ENCODE assay signal across 1 cellular context in genomic region chr4:25633541-25633940, GRCh38.
TF ChIP-seq lines count a peak whose summit lies in the region.

No MANE protein-coding gene starts in this region.

TF ChIP-seq in IMR-90, 13 proteins besides CTCF, POLR2A, EP300 and RAD21:
- TF ChIP-seq MXI1 (IDR thresholded peaks at IDR 0.05; ENCODE audit: borderline replicate concordance, low read depth, low read length) (no peak), SMC3 (IDR thresholded peaks at IDR 0.05; ENCODE audit: low read depth, low read length) (no peak), FOS (IDR thresholded peaks at IDR 0.05; ENCODE audit: low read depth, low read length) (no peak), RCOR1 (IDR thresholded peaks at IDR 0.05; ENCODE audit: insufficient replicate concordance, low read length) (no peak), MAFK (IDR thresholded peaks at IDR 0.05; ENCODE audit: low read depth, low read length) (no peak), MAZ (IDR thresholded peaks at IDR 0.05; ENCODE audit: borderline replicate concordance, low read depth, low read length) (no peak), RFX5 (IDR thresholded peaks at IDR 0.05; ENCODE audit: low read depth, low read length) (no peak), CHD1 (IDR thresholded peaks at IDR 0.05; ENCODE audit: low read depth, low read length) (no peak), BHLHE40 (IDR thresholded peaks at IDR 0.05; ENCODE audit: low read depth, low read length) (no peak), CEBPB (IDR thresholded peaks at IDR 0.05; ENCODE audit: low read depth, low read length) (no peak), NFE2L2 (IDR thresholded peaks at IDR 0.05; ENCODE audit: low read depth, low read length) (no peak)
- TF ChIP-seq, protein P1, sequence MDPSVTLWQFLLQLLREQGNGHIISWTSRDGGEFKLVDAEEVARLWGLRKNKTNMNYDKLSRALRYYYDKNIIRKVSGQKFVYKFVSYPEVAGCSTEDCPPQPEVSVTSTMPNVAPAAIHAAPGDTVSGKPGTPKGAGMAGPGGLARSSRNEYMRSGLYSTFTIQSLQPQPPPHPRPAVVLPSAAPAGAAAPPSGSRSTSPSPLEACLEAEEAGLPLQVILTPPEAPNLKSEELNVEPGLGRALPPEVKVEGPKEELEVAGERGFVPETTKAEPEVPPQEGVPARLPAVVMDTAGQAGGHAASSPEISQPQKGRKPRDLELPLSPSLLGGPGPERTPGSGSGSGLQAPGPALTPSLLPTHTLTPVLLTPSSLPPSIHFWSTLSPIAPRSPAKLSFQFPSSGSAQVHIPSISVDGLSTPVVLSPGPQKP (IDR thresholded peaks at IDR 0.05; ENCODE audit: borderline replicate concordance, low read depth, low read length) = no peak
- TF ChIP-seq, protein P2, sequence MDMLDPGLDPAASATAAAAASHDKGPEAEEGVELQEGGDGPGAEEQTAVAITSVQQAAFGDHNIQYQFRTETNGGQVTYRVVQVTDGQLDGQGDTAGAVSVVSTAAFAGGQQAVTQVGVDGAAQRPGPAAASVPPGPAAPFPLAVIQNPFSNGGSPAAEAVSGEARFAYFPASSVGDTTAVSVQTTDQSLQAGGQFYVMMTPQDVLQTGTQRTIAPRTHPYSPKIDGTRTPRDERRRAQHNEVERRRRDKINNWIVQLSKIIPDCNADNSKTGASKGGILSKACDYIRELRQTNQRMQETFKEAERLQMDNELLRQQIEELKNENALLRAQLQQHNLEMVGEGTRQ (IDR thresholded peaks at IDR 0.05; ENCODE audit: low read depth, low read length) = no peak
